In the genomic region with DNA sequence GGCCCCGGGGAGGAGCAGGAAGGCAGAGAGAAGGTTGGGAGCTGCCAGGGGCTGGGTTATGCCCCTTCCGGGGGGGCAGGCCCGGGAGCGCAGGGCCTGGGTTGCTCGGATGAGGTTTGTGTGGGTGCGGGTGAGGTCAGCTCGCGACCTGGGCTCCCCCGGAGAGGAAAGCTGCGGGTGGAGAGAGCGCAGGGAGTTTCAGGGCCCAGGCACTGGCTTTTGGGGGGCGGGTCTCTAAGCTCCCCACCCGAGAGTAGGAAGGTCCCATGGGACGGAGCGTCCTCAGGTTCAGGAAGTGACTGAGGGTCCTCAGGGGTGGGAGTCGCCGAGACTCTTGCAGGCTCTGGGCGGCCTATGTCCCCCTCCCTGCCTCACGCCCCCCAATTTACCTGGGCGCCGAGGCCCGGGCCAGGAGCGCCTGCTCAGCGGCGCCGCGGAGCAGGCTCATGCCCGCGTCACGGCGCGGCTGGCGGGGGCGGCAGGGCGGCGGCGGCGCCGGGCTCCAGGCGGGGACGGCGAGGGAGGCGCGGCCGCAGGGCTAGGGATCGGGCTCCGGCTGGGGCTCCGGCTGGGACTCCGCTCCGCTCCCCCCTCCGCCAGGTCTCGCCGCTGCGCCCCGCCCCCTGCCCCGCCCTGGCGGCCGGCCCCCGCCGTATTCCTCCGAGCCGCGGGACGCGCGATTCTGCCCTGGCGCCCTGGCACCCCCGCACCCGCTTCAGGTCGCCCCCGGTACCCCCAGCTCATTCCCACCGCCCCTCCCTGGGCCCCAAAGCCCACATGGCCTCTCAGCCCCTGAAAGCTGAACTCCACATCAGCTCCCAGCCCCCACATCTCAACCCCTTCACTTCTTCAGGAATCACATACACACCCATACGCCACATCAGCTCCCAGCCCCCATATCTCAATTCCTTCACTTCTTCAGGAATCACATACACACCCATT, we compare ENCODE assay signal across 8 cellular contexts. TPM values are rescaled to one million over a fixed set of nuclear protein-coding genes. Genes with fewer than 3 reads are reported as not detected.
DNase-seq lines count a peak whose midpoint lies in the region; ATAC-seq lines count a peak whose summit lies in the region.

A gene (minus strand): TSS at position 578 of the 942 bp plus-strand sequence. CDS start 6,986 bp downstream, outside the sequence.

- peak; percentile 87 for DNase-seq in COLO668 (lab: John Stamatoyannopoulos, UW; ENCODE audit: unreplicated experiment)
- peak; percentile 74 for DNase-seq in HT-29 (ENCODE audit: low spot score)
- DNase-seq in SK-MEL-5 (ENCODE audit: low read depth, low spot score), result peak; percentile 49
- peak; percentile 79 for DNase-seq in activated naive CD4-positive, alpha-beta T cell treated with anti-CD3 and anti-CD28 coated beads for 36 hours
- DNase-seq in germinal center (ENCODE audit: low spot score), result peak; percentile 94
- DNase-seq in nucleus accumbens (lab: John Stamatoyannopoulos, UW), result peak in 49 of 56 donors; percentile 12 to 85 (median 51)
- peak; percentile 41 for DNase-seq in superior temporal gyrus (ENCODE audit: extremely low spot score)

- H3K9me3 Mint-ChIP-seq in activated naive CD4-positive, alpha-beta T cell treated with anti-CD3 and anti-CD28 coated beads for 36 hours, result no peaks in the 10 kb centered on the region

- intact Hi-C loops in activated naive CD4-positive, alpha-beta T cell treated with anti-CD3 and anti-CD28 coated beads for 36 hours (cut with micrococcal nuclease), result loop anchor here (1.0 kb wide), 3 partner anchors 10 to 51 kb away; a partner anchor contains a TSS

- peak within 1 kb of the TSS; percentile 63 for H3K27ac Mint-ChIP-seq in activated naive CD4-positive, alpha-beta T cell treated with anti-CD3 and anti-CD28 coated beads for 36 hours

- in situ Hi-C loops in SK-MEL-5 (cut with HindIII; ENCODE audit: low pct_unique_long_range_greater_than_20kb, low sequenced_read_pairs), result no loop called here

- no peaks in the 10 kb centered on the region for H3K27me3 Mint-ChIP-seq in activated naive CD4-positive, alpha-beta T cell treated with anti-CD3 and anti-CD28 coated beads for 36 hours (ENCODE audit: low read depth)

- H3K4me1 Mint-ChIP-seq in activated naive CD4-positive, alpha-beta T cell treated with anti-CD3 and anti-CD28 coated beads for 36 hours (ENCODE audit: low read depth), result peaks cover 18% of the 10 kb centered on the region

- CTCF ChIA-PET in activated naive CD4-positive, alpha-beta T cell treated with anti-CD3 and anti-CD28 coated beads for 36 hours (lab: Charles Lee), result interaction anchor here (0.5 to 3.6 kb wide), 7 partner anchors 10 to 98 kb away, joined by 3 to 22 read pairs (median 4); a partner anchor contains a TSS

- H3K36me3 Mint-ChIP-seq in activated naive CD4-positive, alpha-beta T cell treated with anti-CD3 and anti-CD28 coated beads for 36 hours (ENCODE audit: low read depth), result no peaks in the 10 kb centered on the region

- ATAC-seq in GM19463 (IDR thresholded peaks at IDR 0.05; ENCODE audit: unreplicated experiment), result peak; percentile 93

- peak within 1 kb of the TSS; percentile 77 for H3K4me3 Mint-ChIP-seq in activated naive CD4-positive, alpha-beta T cell treated with anti-CD3 and anti-CD28 coated beads for 36 hours

RNA-seq across cellular contexts. Expression of the gene that starts here (rescaled TPM):
- total RNA-seq in HT-29 (2014; rRNA removed; shearing (Covaris generic)), result 118 and 122 TPM in 2 replicates
- 2.5 and 3.6 TPM in 2 replicates for total RNA-seq in SK-MEL-5 (2014; rRNA removed; shearing (Covaris generic))
- 3.9 TPM in 2 replicates for polyA plus RNA-seq in SK-MEL-5 (2015; cell fraction: cytosol; rRNA removed)
- 3.9 and 5.0 TPM in 2 replicates for polyA plus RNA-seq in SK-MEL-5 (2015; cell fraction: nucleus; rRNA removed)
- total RNA-seq in activated naive CD4-positive, alpha-beta T cell treated with anti-CD3 and anti-CD28 coated beads for 36 hours, result 1 to 10 TPM; 5.0 to 6.2 TPM

Comparison
In these comparisons a context has a peak if more than half of its experiments do, and no peak if none do; other contexts are left out.
1. Peak in every context shown above with its lines: DNase-seq and ATAC-seq.
2. RNA of the gene that starts here (total RNA-seq): 118 to 122 TPM in HT-29; 5.0 to 6.2 TPM in activated naive CD4-positive, alpha-beta T cell treated with anti-CD3 and anti-CD28 coated beads for 36 hours and 2.5 to 3.6 TPM in SK-MEL-5; every median in the first group is over 10 times any median in the second.
3. DNase-seq: peak in every context shown above with its lines; median percentile 94 in germinal center; 87 in COLO668; 79 in activated naive CD4-positive, alpha-beta T cell treated with anti-CD3 and anti-CD28 coated beads for 36 hours; 74 in HT-29; 51 in nucleus accumbens; 49 in SK-MEL-5; 41 in superior temporal gyrus.